Comparison of ENCODE assay signal across 17 cellular contexts in genomic region chr20:16025084-16025483, GRCh38.
"Had no signal": no experiment of that assay in that cellular context is flagged by ENCODE, and none has a peak within 500 bp of the region (broad histone marks: within the 10 kb centered on the region; RNA-seq: fewer than 3 reads in every experiment).

No MANE protein-coding gene starts in this region.

- H3K9me3 ChIP-seq: ascending aorta, mucosa of descending colon, prostate gland, stomach, thoracic aorta, upper lobe of right lung had no signal

- DNase-seq: activated CD4-positive, alpha-beta T cell treated with anti-CD3 and anti-CD28 coated beads, Interleukin-2, amount 50 U/mL, for 1 hour; activated CD8-positive, alpha-beta memory T cell treated with anti-CD3 and anti-CD28 coated beads for 24 hours; activated naive CD4-positive, alpha-beta T cell treated with anti-CD3 and anti-CD28 coated beads for 36 hours; islet precursor cell; mucosa of descending colon; occipital lobe; right cardiac atrium; stomach; T-helper 17 cell; upper lobe of right lung had no signal

- H3K27ac ChIP-seq: ascending aorta, cardiac muscle cell, prostate gland, stomach, thoracic aorta, upper lobe of right lung, WERI-Rb-1 had no signal

- H3K27me3 ChIP-seq: ascending aorta, cardiac muscle cell, stomach, upper lobe of right lung had no signal

- ATAC-seq: left lobe of liver; mucosa of descending colon; natural killer cell treated with Interleukin-12 subunit alpha and Interleukin-12 subunit beta and Interleukin-15 and Interleukin-18, amount 100 ng/mL, for 72 hours; right cardiac atrium; T-helper 17 cell; upper lobe of right lung had no signal

- H3K4me1 ChIP-seq: ascending aorta, prostate gland, stomach had no signal

- H3K27ac Mint-ChIP-seq: activated naive CD4-positive, alpha-beta T cell treated with anti-CD3 and anti-CD28 coated beads for 36 hours; natural killer cell treated with Interleukin-12 subunit alpha and Interleukin-12 subunit beta and Interleukin-15 and Interleukin-18, amount 100 ng/mL, for 72 hours; T-helper 17 cell had no signal

- H3K27me3 Mint-ChIP-seq: T-helper 17 cell had no signal

- H3K4me3 ChIP-seq: ascending aorta, cardiac muscle cell, mucosa of descending colon, prostate gland, stomach, thoracic aorta, upper lobe of right lung had no signal

- H3K36me3 Mint-ChIP-seq: natural killer cell treated with Interleukin-12 subunit alpha and Interleukin-12 subunit beta and Interleukin-15 and Interleukin-18, amount 100 ng/mL, for 72 hours had no signal

- H3K36me3 ChIP-seq: ascending aorta, cardiac muscle cell, prostate gland, stomach, thoracic aorta, upper lobe of right lung, WERI-Rb-1 had no signal

- H3K4me3 Mint-ChIP-seq: activated naive CD4-positive, alpha-beta T cell treated with anti-CD3 and anti-CD28 coated beads for 36 hours; natural killer cell treated with Interleukin-12 subunit alpha and Interleukin-12 subunit beta and Interleukin-15 and Interleukin-18, amount 100 ng/mL, for 72 hours; T-helper 17 cell had no signal

- H3K9me3 Mint-ChIP-seq: natural killer cell treated with Interleukin-12 subunit alpha and Interleukin-12 subunit beta and Interleukin-15 and Interleukin-18, amount 100 ng/mL, for 72 hours had no signal

- H3K4me1 Mint-ChIP-seq: T-helper 17 cell had no signal
